ENCODE assay signal across 1 cellular context in the genomic region with DNA sequence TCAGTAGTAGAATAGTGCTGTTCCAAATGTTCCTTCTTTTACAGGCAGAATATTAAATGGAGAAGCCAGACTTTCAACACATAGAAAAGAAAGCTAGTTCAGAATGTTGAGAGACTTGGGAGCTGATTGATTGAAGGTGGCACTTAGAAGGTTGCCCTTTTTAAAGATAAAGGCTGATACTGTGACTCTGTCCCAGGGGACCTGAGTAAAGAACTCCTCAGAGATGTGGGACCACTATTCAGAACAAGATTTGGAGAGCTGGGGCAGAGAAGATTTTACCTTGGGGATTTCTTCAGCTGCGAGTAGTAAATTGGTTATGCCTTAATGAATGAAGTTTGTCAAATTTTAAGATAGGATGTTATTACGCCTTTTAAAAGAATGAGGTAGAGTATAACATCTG.
TF ChIP-seq lines count a peak whose summit lies in the region.

No MANE protein-coding gene starts in this region.

TF ChIP-seq in GM12878, 131 proteins besides CTCF, POLR2A, EP300 and RAD21:
- TF ChIP-seq, protein P1, sequence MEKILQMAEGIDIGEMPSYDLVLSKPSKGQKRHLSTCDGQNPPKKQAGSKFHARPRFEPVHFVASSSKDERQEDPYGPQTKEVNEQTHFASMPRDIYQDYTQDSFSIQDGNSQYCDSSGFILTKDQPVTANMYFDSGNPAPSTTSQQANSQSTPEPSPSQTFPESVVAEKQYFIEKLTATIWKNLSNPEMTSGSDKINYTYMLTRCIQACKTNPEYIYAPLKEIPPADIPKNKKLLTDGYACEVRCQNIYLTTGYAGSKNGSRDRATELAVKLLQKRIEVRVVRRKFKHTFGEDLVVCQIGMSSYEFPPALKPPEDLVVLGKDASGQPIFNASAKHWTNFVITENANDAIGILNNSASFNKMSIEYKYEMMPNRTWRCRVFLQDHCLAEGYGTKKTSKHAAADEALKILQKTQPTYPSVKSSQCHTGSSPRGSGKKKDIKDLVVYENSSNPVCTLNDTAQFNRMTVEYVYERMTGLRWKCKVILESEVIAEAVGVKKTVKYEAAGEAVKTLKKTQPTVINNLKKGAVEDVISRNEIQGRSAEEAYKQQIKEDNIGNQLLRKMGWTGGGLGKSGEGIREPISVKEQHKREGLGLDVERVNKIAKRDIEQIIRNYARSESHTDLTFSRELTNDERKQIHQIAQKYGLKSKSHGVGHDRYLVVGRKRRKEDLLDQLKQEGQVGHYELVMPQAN (conservative IDR thresholded peaks at IDR 0.05) = no peak
- TF ChIP-seq MEF2B (IDR thresholded peaks at IDR 0.05; ENCODE audit: partially characterized antibody, poor library complexity, severe bottlenecking) = peak; percentile 85
- TF ChIP-seq, protein P2, sequence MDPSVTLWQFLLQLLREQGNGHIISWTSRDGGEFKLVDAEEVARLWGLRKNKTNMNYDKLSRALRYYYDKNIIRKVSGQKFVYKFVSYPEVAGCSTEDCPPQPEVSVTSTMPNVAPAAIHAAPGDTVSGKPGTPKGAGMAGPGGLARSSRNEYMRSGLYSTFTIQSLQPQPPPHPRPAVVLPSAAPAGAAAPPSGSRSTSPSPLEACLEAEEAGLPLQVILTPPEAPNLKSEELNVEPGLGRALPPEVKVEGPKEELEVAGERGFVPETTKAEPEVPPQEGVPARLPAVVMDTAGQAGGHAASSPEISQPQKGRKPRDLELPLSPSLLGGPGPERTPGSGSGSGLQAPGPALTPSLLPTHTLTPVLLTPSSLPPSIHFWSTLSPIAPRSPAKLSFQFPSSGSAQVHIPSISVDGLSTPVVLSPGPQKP (IDR thresholded peaks at IDR 0.05; ENCODE audit: low read depth, low read length) = no peak
